Comparison of ENCODE assay signal across 1 cellular context in the genomic region with DNA sequence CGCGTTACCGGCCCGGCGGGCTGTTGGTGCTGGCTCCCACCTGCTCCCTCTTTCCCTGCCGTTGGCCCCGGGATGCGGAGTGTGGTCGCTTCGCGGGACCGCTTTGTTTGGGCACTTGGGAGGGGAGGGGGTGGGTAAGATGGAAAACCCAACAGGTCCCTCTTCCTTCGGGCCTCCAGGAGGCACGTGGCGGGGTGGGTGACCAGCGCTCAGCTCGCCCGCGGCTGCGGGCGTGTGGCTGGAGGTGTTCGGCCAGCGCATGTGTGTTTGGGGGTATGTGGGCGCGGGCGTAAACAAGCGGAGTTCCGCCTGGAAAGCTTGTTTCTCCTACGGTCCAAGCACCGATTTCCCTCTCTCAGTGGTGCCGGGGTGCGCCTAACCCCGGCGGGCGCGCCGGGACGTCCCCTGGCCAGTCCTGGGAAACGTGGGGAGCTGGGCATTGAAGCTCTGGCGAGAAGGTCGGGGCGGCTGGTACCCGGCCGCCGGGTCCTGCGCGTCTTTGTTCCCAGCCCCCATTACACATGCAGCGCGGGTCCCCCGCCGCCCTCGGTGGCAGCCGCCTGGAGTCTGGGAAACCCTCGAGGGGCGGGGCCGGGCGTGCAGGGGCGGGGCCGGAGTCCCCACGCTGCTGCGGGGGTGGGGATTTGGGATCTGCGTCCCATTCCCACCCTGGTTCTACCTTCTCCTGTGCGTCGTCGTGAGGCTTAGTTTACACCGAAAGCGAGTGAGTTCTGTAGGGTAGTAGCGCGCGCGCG.
TF ChIP-seq lines count a peak whose summit lies in the region.

No MANE protein-coding gene starts in this region.

TF ChIP-seq in HepG2, 621 proteins besides CTCF, POLR2A, EP300 and RAD21 (continued from another document and continues in another):
- TF ChIP-seq, protein P1, sequence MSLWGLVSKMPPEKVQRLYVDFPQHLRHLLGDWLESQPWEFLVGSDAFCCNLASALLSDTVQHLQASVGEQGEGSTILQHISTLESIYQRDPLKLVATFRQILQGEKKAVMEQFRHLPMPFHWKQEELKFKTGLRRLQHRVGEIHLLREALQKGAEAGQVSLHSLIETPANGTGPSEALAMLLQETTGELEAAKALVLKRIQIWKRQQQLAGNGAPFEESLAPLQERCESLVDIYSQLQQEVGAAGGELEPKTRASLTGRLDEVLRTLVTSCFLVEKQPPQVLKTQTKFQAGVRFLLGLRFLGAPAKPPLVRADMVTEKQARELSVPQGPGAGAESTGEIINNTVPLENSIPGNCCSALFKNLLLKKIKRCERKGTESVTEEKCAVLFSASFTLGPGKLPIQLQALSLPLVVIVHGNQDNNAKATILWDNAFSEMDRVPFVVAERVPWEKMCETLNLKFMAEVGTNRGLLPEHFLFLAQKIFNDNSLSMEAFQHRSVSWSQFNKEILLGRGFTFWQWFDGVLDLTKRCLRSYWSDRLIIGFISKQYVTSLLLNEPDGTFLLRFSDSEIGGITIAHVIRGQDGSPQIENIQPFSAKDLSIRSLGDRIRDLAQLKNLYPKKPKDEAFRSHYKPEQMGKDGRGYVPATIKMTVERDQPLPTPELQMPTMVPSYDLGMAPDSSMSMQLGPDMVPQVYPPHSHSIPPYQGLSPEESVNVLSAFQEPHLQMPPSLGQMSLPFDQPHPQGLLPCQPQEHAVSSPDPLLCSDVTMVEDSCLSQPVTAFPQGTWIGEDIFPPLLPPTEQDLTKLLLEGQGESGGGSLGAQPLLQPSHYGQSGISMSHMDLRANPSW (CRISPR knock-in tag; IDR thresholded peaks at IDR 0.05; ENCODE audit: borderline replicate concordance), result no peak
- TF ChIP-seq, protein P2, sequence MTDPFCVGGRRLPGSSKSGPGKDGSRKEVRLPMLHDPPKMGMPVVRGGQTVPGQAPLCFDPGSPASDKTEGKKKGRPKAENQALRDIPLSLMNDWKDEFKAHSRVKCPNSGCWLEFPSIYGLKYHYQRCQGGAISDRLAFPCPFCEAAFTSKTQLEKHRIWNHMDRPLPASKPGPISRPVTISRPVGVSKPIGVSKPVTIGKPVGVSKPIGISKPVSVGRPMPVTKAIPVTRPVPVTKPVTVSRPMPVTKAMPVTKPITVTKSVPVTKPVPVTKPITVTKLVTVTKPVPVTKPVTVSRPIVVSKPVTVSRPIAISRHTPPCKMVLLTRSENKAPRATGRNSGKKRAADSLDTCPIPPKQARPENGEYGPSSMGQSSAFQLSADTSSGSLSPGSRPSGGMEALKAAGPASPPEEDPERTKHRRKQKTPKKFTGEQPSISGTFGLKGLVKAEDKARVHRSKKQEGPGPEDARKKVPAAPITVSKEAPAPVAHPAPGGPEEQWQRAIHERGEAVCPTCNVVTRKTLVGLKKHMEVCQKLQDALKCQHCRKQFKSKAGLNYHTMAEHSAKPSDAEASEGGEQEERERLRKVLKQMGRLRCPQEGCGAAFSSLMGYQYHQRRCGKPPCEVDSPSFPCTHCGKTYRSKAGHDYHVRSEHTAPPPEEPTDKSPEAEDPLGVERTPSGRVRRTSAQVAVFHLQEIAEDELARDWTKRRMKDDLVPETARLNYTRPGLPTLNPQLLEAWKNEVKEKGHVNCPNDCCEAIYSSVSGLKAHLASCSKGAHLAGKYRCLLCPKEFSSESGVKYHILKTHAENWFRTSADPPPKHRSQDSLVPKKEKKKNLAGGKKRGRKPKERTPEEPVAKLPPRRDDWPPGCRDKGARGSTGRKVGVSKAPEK (CRISPR knock-in tag; IDR thresholded peaks at IDR 0.05; ENCODE audit: borderline replicate concordance), result no peak
- TF ChIP-seq MAFF (IDR thresholded peaks at IDR 0.05; ENCODE audit: low read depth, low read length) (no peak), HMG20A (CRISPR knock-in tag; IDR thresholded peaks at IDR 0.05; ENCODE audit: borderline replicate concordance) (no peak), ZNF460 (CRISPR knock-in tag; IDR thresholded peaks at IDR 0.05; ENCODE audit: borderline replicate concordance) (no peak), RFX1 (IDR thresholded peaks at IDR 0.05) (no peak), SP140L (CRISPR knock-in tag; IDR thresholded peaks at IDR 0.05; ENCODE audit: borderline replicate concordance) (no peak), ZNF768 (CRISPR knock-in tag; IDR thresholded peaks at IDR 0.05) (no peak), SIN3A (IDR thresholded peaks at IDR 0.05; ENCODE audit: borderline replicate concordance, low read depth, low read length) (peak; percentile 79; the same call in 1 of the 2 replicates), MTA1 (CRISPR knock-in tag; IDR thresholded peaks at IDR 0.05; ENCODE audit: borderline replicate concordance) (no peak), AHR (CRISPR knock-in tag; IDR thresholded peaks at IDR 0.05) (peak; percentile 40; the same call in 1 of the 2 replicates), ZFAT (CRISPR knock-in tag; conservative IDR thresholded peaks at IDR 0.05) (no peak), HNRNPLL (IDR thresholded peaks at IDR 0.05; ENCODE audit: low read depth, low read length, poor library complexity, severe bottlenecking) (peak; percentile 86), HCFC1 (IDR thresholded peaks at IDR 0.05; ENCODE audit: low read depth, low read length) (no peak), ATF7 (IDR thresholded peaks at IDR 0.05) (no peak), ATF7 (CRISPR knock-in tag; IDR thresholded peaks at IDR 0.05) (no peak; the same call in 1 of the 2 replicates), ZNF674 (CRISPR knock-in tag; IDR thresholded peaks at IDR 0.05; ENCODE audit: low read depth) (peak; percentile 83; the same call in 1 of the 2 replicates), ZC3H4 (CRISPR knock-in tag; IDR thresholded peaks at IDR 0.05; ENCODE audit: borderline replicate concordance) (no peak; the same call in 1 of the 2 replicates), BHLHE40 (IDR thresholded peaks at IDR 0.05; ENCODE audit: low read length) (no peak), CCDC6 (CRISPR knock-in tag; IDR thresholded peaks at IDR 0.05) (no peak), NCOA5 (CRISPR knock-in tag; IDR thresholded peaks at IDR 0.05) (no peak), NR2C2 (CRISPR knock-in tag; IDR thresholded peaks at IDR 0.05; ENCODE audit: borderline replicate concordance) (no peak; the same call in 1 of the 2 replicates), ZNF749 (CRISPR knock-in tag; IDR thresholded peaks at IDR 0.05; ENCODE audit: borderline replicate concordance) (no peak), CHD4 (IDR thresholded peaks at IDR 0.05; ENCODE audit: borderline replicate concordance, low read length) (no peak), ONECUT2 (CRISPR knock-in tag; IDR thresholded peaks at IDR 0.05) (no peak), GABPB1 (CRISPR knock-in tag; IDR thresholded peaks at IDR 0.05) (peak; percentile 71)
- TF ChIP-seq, protein P3, sequence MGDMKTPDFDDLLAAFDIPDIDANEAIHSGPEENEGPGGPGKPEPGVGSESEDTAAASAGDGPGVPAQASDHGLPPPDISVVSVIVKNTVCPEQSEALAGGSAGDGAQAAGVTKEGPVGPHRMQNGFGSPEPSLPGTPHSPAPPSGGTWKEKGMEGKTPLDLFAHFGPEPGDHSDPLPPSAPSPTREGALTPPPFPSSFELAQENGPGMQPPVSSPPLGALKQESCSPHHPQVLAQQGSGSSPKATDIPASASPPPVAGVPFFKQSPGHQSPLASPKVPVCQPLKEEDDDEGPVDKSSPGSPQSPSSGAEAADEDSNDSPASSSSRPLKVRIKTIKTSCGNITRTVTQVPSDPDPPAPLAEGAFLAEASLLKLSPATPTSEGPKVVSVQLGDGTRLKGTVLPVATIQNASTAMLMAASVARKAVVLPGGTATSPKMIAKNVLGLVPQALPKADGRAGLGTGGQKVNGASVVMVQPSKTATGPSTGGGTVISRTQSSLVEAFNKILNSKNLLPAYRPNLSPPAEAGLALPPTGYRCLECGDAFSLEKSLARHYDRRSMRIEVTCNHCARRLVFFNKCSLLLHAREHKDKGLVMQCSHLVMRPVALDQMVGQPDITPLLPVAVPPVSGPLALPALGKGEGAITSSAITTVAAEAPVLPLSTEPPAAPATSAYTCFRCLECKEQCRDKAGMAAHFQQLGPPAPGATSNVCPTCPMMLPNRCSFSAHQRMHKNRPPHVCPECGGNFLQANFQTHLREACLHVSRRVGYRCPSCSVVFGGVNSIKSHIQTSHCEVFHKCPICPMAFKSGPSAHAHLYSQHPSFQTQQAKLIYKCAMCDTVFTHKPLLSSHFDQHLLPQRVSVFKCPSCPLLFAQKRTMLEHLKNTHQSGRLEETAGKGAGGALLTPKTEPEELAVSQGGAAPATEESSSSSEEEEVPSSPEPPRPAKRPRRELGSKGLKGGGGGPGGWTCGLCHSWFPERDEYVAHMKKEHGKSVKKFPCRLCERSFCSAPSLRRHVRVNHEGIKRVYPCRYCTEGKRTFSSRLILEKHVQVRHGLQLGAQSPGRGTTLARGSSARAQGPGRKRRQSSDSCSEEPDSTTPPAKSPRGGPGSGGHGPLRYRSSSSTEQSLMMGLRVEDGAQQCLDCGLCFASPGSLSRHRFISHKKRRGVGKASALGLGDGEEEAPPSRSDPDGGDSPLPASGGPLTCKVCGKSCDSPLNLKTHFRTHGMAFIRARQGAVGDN (CRISPR knock-in tag; IDR thresholded peaks at IDR 0.05), result peak; percentile 83
- TF ChIP-seq, protein P4, sequence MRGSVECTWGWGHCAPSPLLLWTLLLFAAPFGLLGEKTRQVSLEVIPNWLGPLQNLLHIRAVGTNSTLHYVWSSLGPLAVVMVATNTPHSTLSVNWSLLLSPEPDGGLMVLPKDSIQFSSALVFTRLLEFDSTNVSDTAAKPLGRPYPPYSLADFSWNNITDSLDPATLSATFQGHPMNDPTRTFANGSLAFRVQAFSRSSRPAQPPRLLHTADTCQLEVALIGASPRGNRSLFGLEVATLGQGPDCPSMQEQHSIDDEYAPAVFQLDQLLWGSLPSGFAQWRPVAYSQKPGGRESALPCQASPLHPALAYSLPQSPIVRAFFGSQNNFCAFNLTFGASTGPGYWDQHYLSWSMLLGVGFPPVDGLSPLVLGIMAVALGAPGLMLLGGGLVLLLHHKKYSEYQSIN (CRISPR knock-in tag; IDR thresholded peaks at IDR 0.05; ENCODE audit: borderline replicate concordance), result no peak
- TF ChIP-seq, protein P5, sequence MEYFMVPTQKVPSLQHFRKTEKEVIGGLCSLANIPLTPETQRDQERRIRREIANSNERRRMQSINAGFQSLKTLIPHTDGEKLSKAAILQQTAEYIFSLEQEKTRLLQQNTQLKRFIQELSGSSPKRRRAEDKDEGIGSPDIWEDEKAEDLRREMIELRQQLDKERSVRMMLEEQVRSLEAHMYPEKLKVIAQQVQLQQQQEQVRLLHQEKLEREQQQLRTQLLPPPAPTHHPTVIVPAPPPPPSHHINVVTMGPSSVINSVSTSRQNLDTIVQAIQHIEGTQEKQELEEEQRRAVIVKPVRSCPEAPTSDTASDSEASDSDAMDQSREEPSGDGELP (IDR thresholded peaks at IDR 0.05; ENCODE audit: borderline replicate concordance, low read depth), result no peak
- TF ChIP-seq, protein P6, sequence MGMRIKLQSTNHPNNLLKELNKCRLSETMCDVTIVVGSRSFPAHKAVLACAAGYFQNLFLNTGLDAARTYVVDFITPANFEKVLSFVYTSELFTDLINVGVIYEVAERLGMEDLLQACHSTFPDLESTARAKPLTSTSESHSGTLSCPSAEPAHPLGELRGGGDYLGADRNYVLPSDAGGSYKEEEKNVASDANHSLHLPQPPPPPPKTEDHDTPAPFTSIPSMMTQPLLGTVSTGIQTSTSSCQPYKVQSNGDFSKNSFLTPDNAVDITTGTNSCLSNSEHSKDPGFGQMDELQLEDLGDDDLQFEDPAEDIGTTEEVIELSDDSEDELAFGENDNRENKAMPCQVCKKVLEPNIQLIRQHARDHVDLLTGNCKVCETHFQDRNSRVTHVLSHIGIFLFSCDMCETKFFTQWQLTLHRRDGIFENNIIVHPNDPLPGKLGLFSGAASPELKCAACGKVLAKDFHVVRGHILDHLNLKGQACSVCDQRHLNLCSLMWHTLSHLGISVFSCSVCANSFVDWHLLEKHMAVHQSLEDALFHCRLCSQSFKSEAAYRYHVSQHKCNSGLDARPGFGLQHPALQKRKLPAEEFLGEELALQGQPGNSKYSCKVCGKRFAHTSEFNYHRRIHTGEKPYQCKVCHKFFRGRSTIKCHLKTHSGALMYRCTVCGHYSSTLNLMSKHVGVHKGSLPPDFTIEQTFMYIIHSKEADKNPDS (CRISPR knock-in tag; IDR thresholded peaks at IDR 0.05), result no peak
- TF ChIP-seq, protein P7, sequence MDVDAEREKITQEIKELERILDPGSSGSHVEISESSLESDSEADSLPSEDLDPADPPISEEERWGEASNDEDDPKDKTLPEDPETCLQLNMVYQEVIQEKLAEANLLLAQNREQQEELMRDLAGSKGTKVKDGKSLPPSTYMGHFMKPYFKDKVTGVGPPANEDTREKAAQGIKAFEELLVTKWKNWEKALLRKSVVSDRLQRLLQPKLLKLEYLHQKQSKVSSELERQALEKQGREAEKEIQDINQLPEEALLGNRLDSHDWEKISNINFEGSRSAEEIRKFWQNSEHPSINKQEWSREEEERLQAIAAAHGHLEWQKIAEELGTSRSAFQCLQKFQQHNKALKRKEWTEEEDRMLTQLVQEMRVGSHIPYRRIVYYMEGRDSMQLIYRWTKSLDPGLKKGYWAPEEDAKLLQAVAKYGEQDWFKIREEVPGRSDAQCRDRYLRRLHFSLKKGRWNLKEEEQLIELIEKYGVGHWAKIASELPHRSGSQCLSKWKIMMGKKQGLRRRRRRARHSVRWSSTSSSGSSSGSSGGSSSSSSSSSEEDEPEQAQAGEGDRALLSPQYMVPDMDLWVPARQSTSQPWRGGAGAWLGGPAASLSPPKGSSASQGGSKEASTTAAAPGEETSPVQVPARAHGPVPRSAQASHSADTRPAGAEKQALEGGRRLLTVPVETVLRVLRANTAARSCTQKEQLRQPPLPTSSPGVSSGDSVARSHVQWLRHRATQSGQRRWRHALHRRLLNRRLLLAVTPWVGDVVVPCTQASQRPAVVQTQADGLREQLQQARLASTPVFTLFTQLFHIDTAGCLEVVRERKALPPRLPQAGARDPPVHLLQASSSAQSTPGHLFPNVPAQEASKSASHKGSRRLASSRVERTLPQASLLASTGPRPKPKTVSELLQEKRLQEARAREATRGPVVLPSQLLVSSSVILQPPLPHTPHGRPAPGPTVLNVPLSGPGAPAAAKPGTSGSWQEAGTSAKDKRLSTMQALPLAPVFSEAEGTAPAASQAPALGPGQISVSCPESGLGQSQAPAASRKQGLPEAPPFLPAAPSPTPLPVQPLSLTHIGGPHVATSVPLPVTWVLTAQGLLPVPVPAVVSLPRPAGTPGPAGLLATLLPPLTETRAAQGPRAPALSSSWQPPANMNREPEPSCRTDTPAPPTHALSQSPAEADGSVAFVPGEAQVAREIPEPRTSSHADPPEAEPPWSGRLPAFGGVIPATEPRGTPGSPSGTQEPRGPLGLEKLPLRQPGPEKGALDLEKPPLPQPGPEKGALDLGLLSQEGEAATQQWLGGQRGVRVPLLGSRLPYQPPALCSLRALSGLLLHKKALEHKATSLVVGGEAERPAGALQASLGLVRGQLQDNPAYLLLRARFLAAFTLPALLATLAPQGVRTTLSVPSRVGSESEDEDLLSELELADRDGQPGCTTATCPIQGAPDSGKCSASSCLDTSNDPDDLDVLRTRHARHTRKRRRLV (CRISPR knock-in tag; IDR thresholded peaks at IDR 0.05), result no peak
- TF ChIP-seq, protein P8, sequence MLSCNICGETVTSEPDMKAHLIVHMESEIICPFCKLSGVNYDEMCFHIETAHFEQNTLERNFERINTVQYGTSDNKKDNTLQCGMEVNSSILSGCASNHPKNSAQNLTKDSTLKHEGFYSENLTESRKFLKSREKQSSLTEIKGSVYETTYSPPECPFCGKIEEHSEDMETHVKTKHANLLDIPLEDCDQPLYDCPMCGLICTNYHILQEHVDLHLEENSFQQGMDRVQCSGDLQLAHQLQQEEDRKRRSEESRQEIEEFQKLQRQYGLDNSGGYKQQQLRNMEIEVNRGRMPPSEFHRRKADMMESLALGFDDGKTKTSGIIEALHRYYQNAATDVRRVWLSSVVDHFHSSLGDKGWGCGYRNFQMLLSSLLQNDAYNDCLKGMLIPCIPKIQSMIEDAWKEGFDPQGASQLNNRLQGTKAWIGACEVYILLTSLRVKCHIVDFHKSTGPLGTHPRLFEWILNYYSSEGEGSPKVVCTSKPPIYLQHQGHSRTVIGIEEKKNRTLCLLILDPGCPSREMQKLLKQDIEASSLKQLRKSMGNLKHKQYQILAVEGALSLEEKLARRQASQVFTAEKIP (CRISPR knock-in tag; IDR thresholded peaks at IDR 0.05; ENCODE audit: borderline replicate concordance), result no peak
- TF ChIP-seq, protein P9, sequence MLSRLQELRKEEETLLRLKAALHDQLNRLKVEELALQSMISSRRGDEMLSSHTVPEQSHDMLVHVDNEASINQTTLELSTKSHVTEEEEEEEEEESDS (CRISPR knock-in tag; IDR thresholded peaks at IDR 0.05; ENCODE audit: borderline replicate concordance), result no peak
